17 cellular contexts compared by ENCODE assay signal in genomic region chr5:54454602-54455001, GRCh38. TPM values are rescaled to one million over a fixed set of nuclear protein-coding genes. Genes with fewer than 3 reads are reported as not detected.
DNase-seq lines count a peak whose midpoint lies in the region; ATAC-seq and TF ChIP-seq lines count a peak whose summit lies in the region.
"Had no signal": no experiment of that assay in that cellular context is flagged by ENCODE, and none has a peak within 500 bp of the region (broad histone marks: within the 10 kb centered on the region; RNA-seq: fewer than 3 reads in every experiment).

No MANE protein-coding gene starts in this region.

- no peak for DNase-seq in cardiac muscle cell (ENCODE audit: low read depth in 1 of 2, low spot score in 1 of 2)
- DNase-seq in cardiac septum (ENCODE audit: low spot score) = no peak
- DNase-seq in IMR-90 = no peak
- no peak for DNase-seq in esophagus muscularis mucosa (ENCODE audit: extremely low spot score)
- no peak for DNase-seq in gastrocnemius medialis
- no peak for DNase-seq in activated CD8-positive, alpha-beta memory T cell treated with anti-CD3 and anti-CD28 coated beads, Interleukin-2, amount 50 U/mL, for 48 hours
- no peak for DNase-seq in NCI-H1092 (lab: John Stamatoyannopoulos, UW)
- DNase-seq: 8988T; CD4-positive, alpha-beta memory T cell; NCI-H1436 treated with DMSO at 0.1 percent for 48 hours; NCI-H2029 treated with DMSO at 0.1 percent for 48 hours; NCI-H510A; NCI-H82; PC-9 had no signal

- no peak overlapping the region for H4K91ac ChIP-seq in IMR-90 (ENCODE audit: insufficient read depth, low read depth, low read length)

- peak overlapping the region; percentile 67; the same call in 1 of the 2 replicates for H3K14ac ChIP-seq in IMR-90 (replicated peaks; ENCODE audit: low read depth, low read length)

- H3K23ac ChIP-seq in IMR-90 (ENCODE audit: low read depth, low read length) = no peak overlapping the region

- dilution Hi-C loops in IMR-90 (cut with HindIII; ENCODE audit: low sequenced_read_pairs, unreplicated experiment) = no loop called here

- H2AK5ac ChIP-seq in IMR-90 (ENCODE audit: low read depth, low read length) = no peak overlapping the region

- CTCF ChIA-PET in IMR-90 (lab: Yijun Ruan, JAX) = interaction anchor here (3.7 kb wide), 1 partner anchor 11 kb away, joined by 18 read pairs; no protein-coding TSS in a partner anchor

- H3K4me3 ChIP-seq in cardiac muscle cell = no peak overlapping the region
- no peak overlapping the region for H3K4me3 ChIP-seq in IMR-90 (ENCODE audit: insufficient read depth, low read depth, low read length)
- H3K4me3 ChIP-seq in esophagus muscularis mucosa = no peak overlapping the region
- H3K4me3 ChIP-seq in gastrocnemius medialis = no peak overlapping the region
- H3K4me3 ChIP-seq: HAP-1, PC-9 had no signal

- H3K9ac ChIP-seq in IMR-90 (ENCODE audit: low read depth, low read length) = no peak overlapping the region

- H3K4me1 ChIP-seq in cardiac muscle cell (ENCODE audit: low read depth) (peaks cover 42% of the 10 kb centered on the region), IMR-90 (ENCODE audit: control insufficient read depth, insufficient read depth, low read length) (peaks cover 20% of the 10 kb centered on the region), esophagus muscularis mucosa (peaks cover 9 to 49% (median 36%) of the 10 kb centered on the region in 4 donors), gastrocnemius medialis (peaks cover 18 to 19% of the 10 kb centered on the region in 2 donors)

- no peak for TF ChIP-seq RAD21 in IMR-90 (IDR thresholded peaks at IDR 0.05; ENCODE audit: low read length)

- no peak overlapping the region for H2BK5ac ChIP-seq in IMR-90 (ENCODE audit: low read depth, low read length, poor library complexity, severe bottlenecking)

- intact Hi-C loops in cardiac septum (cut with DNase I) (no loop called here), IMR-90 (cut with micrococcal nuclease) (no loop called here), esophagus muscularis mucosa (cut with DNase I) (no loop called here), gastrocnemius medialis (cut with DNase I; ENCODE audit: low total_unique reads) (loop anchor here (2.0 kb wide), 2 partner anchors 30 to 1654 kb away; no protein-coding TSS in a partner anchor)

- no peak overlapping the region for H3K18ac ChIP-seq in IMR-90 (ENCODE audit: low read depth, low read length)

- POLR2A ChIA-PET in IMR-90 (lab: Charles Lee; ENCODE audit: unreplicated experiment) = interaction anchor here (0.6 kb wide), 2 partner anchors 32 to 290 kb away, joined by 3 read pairs; no protein-coding TSS in a partner anchor

- no peak overlapping the region for H2BK15ac ChIP-seq in IMR-90 (ENCODE audit: low read depth, low read length)

- TF ChIP-seq CTCF in cardiac muscle cell (IDR thresholded peaks at IDR 0.05; ENCODE audit: low read depth, low read length) (no peak), IMR-90 (conservative IDR thresholded peaks at IDR 0.05; ENCODE audit: low read depth, low read length) (no peak), esophagus muscularis mucosa (IDR thresholded peaks at IDR 0.05) (no peak), gastrocnemius medialis (IDR thresholded peaks at IDR 0.05 in 4 of 5, conservative IDR thresholded peaks at IDR 0.05 in 1 of 5) (no peak)

- H3K27me3 ChIP-seq in cardiac muscle cell = no peaks in the 10 kb centered on the region
- H3K27me3 ChIP-seq in IMR-90 (ENCODE audit: control insufficient read depth, insufficient read depth, low read length) = no peaks in the 10 kb centered on the region; the same call in 1 of the 2 replicates
- no peaks in the 10 kb centered on the region for H3K27me3 ChIP-seq in esophagus muscularis mucosa
- no peaks in the 10 kb centered on the region for H3K27me3 ChIP-seq in gastrocnemius medialis

- peak overlapping the region; percentile 68 for H2BK120ac ChIP-seq in IMR-90 (ENCODE audit: low read depth, low read length)

- 0 out of 4 replicates have a peak overlapping the region, but pooled peaks of 1 of the 2 experiments have one; percentile 26 for H4K8ac ChIP-seq in IMR-90 (ENCODE audit: low read depth in 2 of 2, low read length in 2 of 2)

- H3K27ac ChIP-seq in cardiac muscle cell (peak overlapping the region; percentile 99), IMR-90 (ENCODE audit: insufficient read depth, low read length) (no peak overlapping the region), esophagus muscularis mucosa (replicated peaks in 1 of 4) (peak overlapping the region; percentile 77 to 84 (median 81)), gastrocnemius medialis (peak overlapping the region; percentile 86 to 89 (median 86))
- H3K27ac ChIP-seq: PC-9 had no signal

- H3K9me1 ChIP-seq in IMR-90 (ENCODE audit: insufficient read depth, low read length) = peaks cover 13% of the 10 kb centered on the region; the same call in 1 of the 2 replicates

- H3K56ac ChIP-seq in IMR-90 (ENCODE audit: extremely low read depth, insufficient read depth, low read length) = no peak overlapping the region

- H2AFZ ChIP-seq in IMR-90 (replicated peaks; ENCODE audit: low read length, poor library complexity) = no peak overlapping the region
- H2AFZ ChIP-seq: PC-9 had no signal

- in situ Hi-C loops in IMR-90 (cut with MboI; ENCODE audit: low sequenced_read_pairs) = no loop called here
- in situ Hi-C loops in gastrocnemius medialis (cut with MboI; ENCODE audit: low sequenced_read_pairs in 4 of 4) = no loop called here

- 0 out of 2 replicates have a peak overlapping the region, but pooled peaks have one; percentile 84 for H2BK20ac ChIP-seq in IMR-90 (ENCODE audit: low read depth, low read length)

- H3K9me3 ChIP-seq in cardiac muscle cell (ENCODE audit: low read depth) (no peaks in the 10 kb centered on the region), IMR-90 (ENCODE audit: control insufficient read depth, insufficient read depth, low read length) (no peaks in the 10 kb centered on the region), esophagus muscularis mucosa (no peaks in the 10 kb centered on the region), gastrocnemius medialis (no peaks in the 10 kb centered on the region)
- H3K9me3 ChIP-seq: HAP-1 had no signal

- H2AK9ac ChIP-seq in IMR-90 (replicated peaks; ENCODE audit: low read depth, low read length, poor library complexity) = no peak overlapping the region

- TF ChIP-seq EP300 in esophagus muscularis mucosa (IDR thresholded peaks at IDR 0.05) = no peak

- H3K4me2 ChIP-seq in IMR-90 (ENCODE audit: low read depth, low read length) = no peak overlapping the region
- H3K4me2 ChIP-seq: PC-9 had no signal

- H4K5ac ChIP-seq in IMR-90 (ENCODE audit: low read depth, low read length) = no peak overlapping the region

- H3K4ac ChIP-seq in IMR-90 (ENCODE audit: low read depth, low read length) = peak overlapping the region; percentile 53; the same call in 1 of the 2 replicates

- ATAC-seq in IMR-90 (ENCODE audit: low read depth) (no peak), gastrocnemius medialis (no peak), GM21717 (IDR thresholded peaks at IDR 0.05; ENCODE audit: unreplicated experiment) (no peak)

- no TSS peak for BruUV-seq in IMR-90 (replicated peaks; lab: Mats Ljungman, UMichigan)

- H4K20me1 ChIP-seq in IMR-90 (ENCODE audit: insufficient read depth, low read length) = no peaks in the 10 kb centered on the region

- H3K79me1 ChIP-seq in IMR-90 (ENCODE audit: low read depth in 1 of 2, low read length in 2 of 2) = no peaks in the 10 kb centered on the region

- TF ChIP-seq POLR2A in IMR-90 (IDR thresholded peaks at IDR 0.05; ENCODE audit: low read depth, low read length) = no peak
- no peak for TF ChIP-seq POLR2A in esophagus muscularis mucosa (IDR thresholded peaks at IDR 0.05; ENCODE audit: low read depth)
- TF ChIP-seq POLR2A in gastrocnemius medialis (IDR thresholded peaks at IDR 0.05) = no peak

- no CpG with 5 or more reads among the region's 2 CpGs for WGBS in IMR-90 (ENCODE audit: extremely low coverage in 2 of 2, insufficient read length in 1 of 2), 2 experiments
- WGBS in esophagus muscularis mucosa = 44% methylated on average over 2 of the region's 2 CpGs

- H3K36me3 ChIP-seq in cardiac muscle cell (no peaks in the 10 kb centered on the region), IMR-90 (ENCODE audit: control insufficient read depth, insufficient read depth, low read length) (no peaks in the 10 kb centered on the region), esophagus muscularis mucosa (no peaks in the 10 kb centered on the region), gastrocnemius medialis (no peaks in the 10 kb centered on the region)
- H3K36me3 ChIP-seq: HAP-1 had no signal

TF ChIP-seq in IMR-90, 13 proteins besides CTCF, POLR2A, EP300 and RAD21:
- TF ChIP-seq MAFK (IDR thresholded peaks at IDR 0.05; ENCODE audit: low read depth, low read length) (peak; percentile 77), CHD1 (IDR thresholded peaks at IDR 0.05; ENCODE audit: low read depth, low read length) (no peak), SMC3 (IDR thresholded peaks at IDR 0.05; ENCODE audit: low read depth, low read length) (no peak), RCOR1 (IDR thresholded peaks at IDR 0.05; ENCODE audit: insufficient replicate concordance, low read length) (no peak), FOS (IDR thresholded peaks at IDR 0.05; ENCODE audit: low read depth, low read length) (no peak; the same call in 1 of the 2 replicates), MXI1 (IDR thresholded peaks at IDR 0.05; ENCODE audit: borderline replicate concordance, low read depth, low read length) (no peak), ELK1 (IDR thresholded peaks at IDR 0.05; ENCODE audit: borderline replicate concordance, low read depth, low read length) (no peak)

RNA-seq across cellular contexts. Expression of gene HSPB3, which starts 0.9 kb away (rescaled TPM):
- total RNA-seq in cardiac muscle cell (45.4 and 79.4 TPM in 2 replicates), cardiac septum (210 TPM), IMR-90 (2012; rRNA removed) (0.54 TPM in 1 of 2 replicates, not detected in the other), esophagus muscularis mucosa (100 to 1,000 TPM in 1 of 4 donors, 10 to 100 TPM in 3; 19.1 to 115 (median 51.0) TPM), gastrocnemius medialis (100 to 1,000 TPM in 3 of 4 donors, 10 to 100 TPM in 1; 68.1 to 510 (median 204) TPM)
- polyA plus RNA-seq in cardiac muscle cell (51.7 and 57.3 TPM in 2 replicates), IMR-90 (2012; rRNA removed) (0.31 and 0.98 TPM in 2 replicates)
- 0.56 and 0.67 TPM in 2 replicates for polyA plus RNA-seq in IMR-90 (2012; cell fraction: cytosol; rRNA removed)
- 0.20 and 0.47 TPM in 2 replicates for polyA plus RNA-seq in IMR-90 (2012; cell fraction: nucleus; rRNA removed; ENCODE audit: low replicate concordance)
- total RNA-seq: CD4-positive, alpha-beta memory T cell; HT1080; PC-9 had no signal
- polyA plus RNA-seq: CD4-positive, alpha-beta memory T cell had no signal

Comparison
In these comparisons a context has a peak if more than half of its experiments do, and no peak if none do; other contexts are left out.
1. RNA of gene HSPB3, which starts 0.9 kb away (total RNA-seq): 68.1 to 510 TPM in gastrocnemius medialis, 210 TPM in cardiac septum (single experiment), 19.1 to 115 TPM in esophagus muscularis mucosa and 45.4 to 79.4 TPM in cardiac muscle cell; 0.54 TPM in IMR-90; every median in the first group is over 10 times any median in the second.